In the genomic region with DNA sequence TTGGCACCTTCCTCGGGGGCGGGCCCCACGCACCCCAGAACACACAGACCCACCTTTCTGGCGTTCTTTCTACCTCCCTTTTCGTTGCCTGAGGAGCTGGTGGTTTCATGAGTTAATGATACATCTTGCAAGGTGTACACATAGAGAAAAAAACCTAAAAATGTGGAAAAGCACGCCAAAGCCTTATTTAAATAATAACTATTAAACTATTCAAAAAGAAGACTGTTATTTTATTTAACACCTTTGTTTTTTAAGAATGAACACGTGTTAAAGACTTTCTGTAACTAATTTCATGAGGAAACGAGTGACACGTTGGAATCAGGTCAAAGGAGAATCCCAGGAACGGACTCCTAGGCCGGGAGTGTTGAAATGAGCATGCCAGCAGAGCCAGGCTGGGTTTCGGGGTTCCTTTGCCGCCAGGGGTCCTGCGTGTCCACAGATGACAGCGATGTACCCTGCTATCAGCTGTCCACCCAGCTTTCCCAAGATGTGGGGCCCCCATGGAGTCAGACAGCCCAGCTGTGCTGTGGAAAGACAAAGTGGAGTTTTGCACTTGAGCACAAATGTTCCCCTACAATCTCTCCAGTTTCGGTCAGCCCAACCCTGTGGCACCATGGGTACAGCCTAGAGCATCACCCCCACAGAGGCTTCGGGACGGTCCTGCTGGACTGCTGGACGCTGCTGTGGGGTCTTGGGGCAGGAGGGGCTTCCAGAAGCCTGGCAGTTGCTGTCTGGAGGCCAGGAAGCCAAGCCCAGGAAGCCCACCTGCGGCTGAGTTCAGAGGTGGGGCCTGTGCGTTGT, we compare ENCODE assay signal across 1 cellular context.
A peak's percentile ranks its signal among the peaks of the same experiment; 100 is the strongest.
TF ChIP-seq lines count a peak whose summit lies in the region.

No MANE protein-coding gene starts in this region.

TF ChIP-seq in HepG2, 621 proteins besides CTCF, POLR2A, EP300 and RAD21 (continued from another document and continues in another):
- 0 out of 2 replicates have a peak, but pooled peaks have one; percentile 16 for TF ChIP-seq ZBTB4 (CRISPR knock-in tag; IDR thresholded peaks at IDR 0.05; ENCODE audit: borderline replicate concordance)
- TF ChIP-seq, protein P1, sequence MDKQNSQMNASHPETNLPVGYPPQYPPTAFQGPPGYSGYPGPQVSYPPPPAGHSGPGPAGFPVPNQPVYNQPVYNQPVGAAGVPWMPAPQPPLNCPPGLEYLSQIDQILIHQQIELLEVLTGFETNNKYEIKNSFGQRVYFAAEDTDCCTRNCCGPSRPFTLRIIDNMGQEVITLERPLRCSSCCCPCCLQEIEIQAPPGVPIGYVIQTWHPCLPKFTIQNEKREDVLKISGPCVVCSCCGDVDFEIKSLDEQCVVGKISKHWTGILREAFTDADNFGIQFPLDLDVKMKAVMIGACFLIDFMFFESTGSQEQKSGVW (CRISPR knock-in tag; IDR thresholded peaks at IDR 0.05; ENCODE audit: borderline replicate concordance), result no peak
- no peak for TF ChIP-seq ZBTB7A (CRISPR knock-in tag; IDR thresholded peaks at IDR 0.05)
- TF ChIP-seq, protein P2, sequence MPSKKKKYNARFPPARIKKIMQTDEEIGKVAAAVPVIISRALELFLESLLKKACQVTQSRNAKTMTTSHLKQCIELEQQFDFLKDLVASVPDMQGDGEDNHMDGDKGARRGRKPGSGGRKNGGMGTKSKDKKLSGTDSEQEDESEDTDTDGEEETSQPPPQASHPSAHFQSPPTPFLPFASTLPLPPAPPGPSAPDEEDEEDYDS (CRISPR knock-in tag; IDR thresholded peaks at IDR 0.05), result no peak
- TF ChIP-seq ZNF24 (IDR thresholded peaks at IDR 0.05), result no peak
- peak; percentile 66 for TF ChIP-seq ZNF883 (CRISPR knock-in tag; IDR thresholded peaks at IDR 0.05; ENCODE audit: not compliant biosample characterization)
- TF ChIP-seq ELF3 (CRISPR knock-in tag; IDR thresholded peaks at IDR 0.05), result no peak
- TF ChIP-seq CBFB (CRISPR knock-in tag; IDR thresholded peaks at IDR 0.05), result no peak
- no peak for TF ChIP-seq GFI1 (CRISPR knock-in tag; IDR thresholded peaks at IDR 0.05; ENCODE audit: borderline replicate concordance)
- TF ChIP-seq, protein P3, sequence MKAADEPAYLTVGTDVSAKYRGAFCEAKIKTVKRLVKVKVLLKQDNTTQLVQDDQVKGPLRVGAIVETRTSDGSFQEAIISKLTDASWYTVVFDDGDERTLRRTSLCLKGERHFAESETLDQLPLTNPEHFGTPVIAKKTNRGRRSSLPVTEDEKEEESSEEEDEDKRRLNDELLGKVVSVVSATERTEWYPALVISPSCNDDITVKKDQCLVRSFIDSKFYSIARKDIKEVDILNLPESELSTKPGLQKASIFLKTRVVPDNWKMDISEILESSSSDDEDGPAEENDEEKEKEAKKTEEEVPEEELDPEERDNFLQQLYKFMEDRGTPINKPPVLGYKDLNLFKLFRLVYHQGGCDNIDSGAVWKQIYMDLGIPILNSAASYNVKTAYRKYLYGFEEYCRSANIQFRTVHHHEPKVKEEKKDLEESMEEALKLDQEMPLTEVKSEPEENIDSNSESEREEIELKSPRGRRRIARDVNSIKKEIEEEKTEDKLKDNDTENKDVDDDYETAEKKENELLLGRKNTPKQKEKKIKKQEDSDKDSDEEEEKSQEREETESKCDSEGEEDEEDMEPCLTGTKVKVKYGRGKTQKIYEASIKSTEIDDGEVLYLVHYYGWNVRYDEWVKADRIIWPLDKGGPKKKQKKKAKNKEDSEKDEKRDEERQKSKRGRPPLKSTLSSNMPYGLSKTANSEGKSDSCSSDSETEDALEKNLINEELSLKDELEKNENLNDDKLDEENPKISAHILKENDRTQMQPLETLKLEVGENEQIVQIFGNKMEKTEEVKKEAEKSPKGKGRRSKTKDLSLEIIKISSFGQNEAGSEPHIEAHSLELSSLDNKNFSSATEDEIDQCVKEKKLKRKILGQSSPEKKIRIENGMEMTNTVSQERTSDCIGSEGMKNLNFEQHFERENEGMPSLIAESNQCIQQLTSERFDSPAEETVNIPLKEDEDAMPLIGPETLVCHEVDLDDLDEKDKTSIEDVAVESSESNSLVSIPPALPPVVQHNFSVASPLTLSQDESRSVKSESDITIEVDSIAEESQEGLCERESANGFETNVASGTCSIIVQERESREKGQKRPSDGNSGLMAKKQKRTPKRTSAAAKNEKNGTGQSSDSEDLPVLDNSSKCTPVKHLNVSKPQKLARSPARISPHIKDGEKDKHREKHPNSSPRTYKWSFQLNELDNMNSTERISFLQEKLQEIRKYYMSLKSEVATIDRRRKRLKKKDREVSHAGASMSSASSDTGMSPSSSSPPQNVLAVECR (CRISPR knock-in tag; IDR thresholded peaks at IDR 0.05; ENCODE audit: borderline replicate concordance), result no peak
- TF ChIP-seq, protein P4, sequence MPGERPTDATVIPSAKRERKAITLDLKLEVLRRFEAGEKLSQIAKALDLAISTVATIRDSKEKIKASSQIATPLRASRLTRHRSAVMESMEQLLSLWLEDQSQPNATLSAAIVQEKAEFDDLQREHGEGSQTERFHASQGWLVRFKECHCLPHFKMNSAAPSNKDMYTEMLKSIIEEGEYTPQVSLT (CRISPR knock-in tag; IDR thresholded peaks at IDR 0.05; ENCODE audit: borderline replicate concordance, low read depth), result no peak
- TF ChIP-seq, protein P5, sequence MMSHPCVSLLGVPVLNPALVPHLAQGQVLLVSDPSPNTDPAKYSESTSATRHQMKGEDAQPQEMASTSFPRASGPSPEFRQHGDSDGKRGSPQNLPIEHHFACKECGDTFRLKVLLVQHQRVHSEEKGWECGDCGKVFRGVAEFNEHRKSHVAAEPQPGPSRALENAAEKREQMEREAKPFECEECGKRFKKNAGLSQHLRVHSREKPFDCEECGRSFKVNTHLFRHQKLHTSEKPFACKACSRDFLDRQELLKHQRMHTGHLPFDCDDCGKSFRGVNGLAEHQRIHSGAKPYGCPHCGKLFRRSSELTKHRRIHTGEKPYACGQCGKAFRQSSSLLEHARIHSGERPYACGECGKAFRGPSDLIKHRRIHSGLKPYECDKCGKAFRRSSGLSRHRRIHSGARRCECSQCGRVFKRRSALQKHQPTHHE (CRISPR knock-in tag; IDR thresholded peaks at IDR 0.05; ENCODE audit: borderline replicate concordance), result no peak
- peak; percentile 90 for TF ChIP-seq EED (CRISPR knock-in tag; IDR thresholded peaks at IDR 0.05)
- no peak for TF ChIP-seq ESRRA (CRISPR knock-in tag; IDR thresholded peaks at IDR 0.05; ENCODE audit: low read depth)
- TF ChIP-seq, protein P6, sequence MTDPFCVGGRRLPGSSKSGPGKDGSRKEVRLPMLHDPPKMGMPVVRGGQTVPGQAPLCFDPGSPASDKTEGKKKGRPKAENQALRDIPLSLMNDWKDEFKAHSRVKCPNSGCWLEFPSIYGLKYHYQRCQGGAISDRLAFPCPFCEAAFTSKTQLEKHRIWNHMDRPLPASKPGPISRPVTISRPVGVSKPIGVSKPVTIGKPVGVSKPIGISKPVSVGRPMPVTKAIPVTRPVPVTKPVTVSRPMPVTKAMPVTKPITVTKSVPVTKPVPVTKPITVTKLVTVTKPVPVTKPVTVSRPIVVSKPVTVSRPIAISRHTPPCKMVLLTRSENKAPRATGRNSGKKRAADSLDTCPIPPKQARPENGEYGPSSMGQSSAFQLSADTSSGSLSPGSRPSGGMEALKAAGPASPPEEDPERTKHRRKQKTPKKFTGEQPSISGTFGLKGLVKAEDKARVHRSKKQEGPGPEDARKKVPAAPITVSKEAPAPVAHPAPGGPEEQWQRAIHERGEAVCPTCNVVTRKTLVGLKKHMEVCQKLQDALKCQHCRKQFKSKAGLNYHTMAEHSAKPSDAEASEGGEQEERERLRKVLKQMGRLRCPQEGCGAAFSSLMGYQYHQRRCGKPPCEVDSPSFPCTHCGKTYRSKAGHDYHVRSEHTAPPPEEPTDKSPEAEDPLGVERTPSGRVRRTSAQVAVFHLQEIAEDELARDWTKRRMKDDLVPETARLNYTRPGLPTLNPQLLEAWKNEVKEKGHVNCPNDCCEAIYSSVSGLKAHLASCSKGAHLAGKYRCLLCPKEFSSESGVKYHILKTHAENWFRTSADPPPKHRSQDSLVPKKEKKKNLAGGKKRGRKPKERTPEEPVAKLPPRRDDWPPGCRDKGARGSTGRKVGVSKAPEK (CRISPR knock-in tag; IDR thresholded peaks at IDR 0.05; ENCODE audit: borderline replicate concordance), result no peak; the same call in 1 of the 2 replicates
- TF ChIP-seq PLRG1 (conservative IDR thresholded peaks at IDR 0.05), result no peak
- no peak; the same call in 1 of the 2 replicates for TF ChIP-seq ZNF350 (CRISPR knock-in tag; IDR thresholded peaks at IDR 0.05; ENCODE audit: borderline replicate concordance, low read depth)
- TF ChIP-seq RERE (CRISPR knock-in tag; IDR thresholded peaks at IDR 0.05; ENCODE audit: low read depth), result no peak
- TF ChIP-seq, protein P7, sequence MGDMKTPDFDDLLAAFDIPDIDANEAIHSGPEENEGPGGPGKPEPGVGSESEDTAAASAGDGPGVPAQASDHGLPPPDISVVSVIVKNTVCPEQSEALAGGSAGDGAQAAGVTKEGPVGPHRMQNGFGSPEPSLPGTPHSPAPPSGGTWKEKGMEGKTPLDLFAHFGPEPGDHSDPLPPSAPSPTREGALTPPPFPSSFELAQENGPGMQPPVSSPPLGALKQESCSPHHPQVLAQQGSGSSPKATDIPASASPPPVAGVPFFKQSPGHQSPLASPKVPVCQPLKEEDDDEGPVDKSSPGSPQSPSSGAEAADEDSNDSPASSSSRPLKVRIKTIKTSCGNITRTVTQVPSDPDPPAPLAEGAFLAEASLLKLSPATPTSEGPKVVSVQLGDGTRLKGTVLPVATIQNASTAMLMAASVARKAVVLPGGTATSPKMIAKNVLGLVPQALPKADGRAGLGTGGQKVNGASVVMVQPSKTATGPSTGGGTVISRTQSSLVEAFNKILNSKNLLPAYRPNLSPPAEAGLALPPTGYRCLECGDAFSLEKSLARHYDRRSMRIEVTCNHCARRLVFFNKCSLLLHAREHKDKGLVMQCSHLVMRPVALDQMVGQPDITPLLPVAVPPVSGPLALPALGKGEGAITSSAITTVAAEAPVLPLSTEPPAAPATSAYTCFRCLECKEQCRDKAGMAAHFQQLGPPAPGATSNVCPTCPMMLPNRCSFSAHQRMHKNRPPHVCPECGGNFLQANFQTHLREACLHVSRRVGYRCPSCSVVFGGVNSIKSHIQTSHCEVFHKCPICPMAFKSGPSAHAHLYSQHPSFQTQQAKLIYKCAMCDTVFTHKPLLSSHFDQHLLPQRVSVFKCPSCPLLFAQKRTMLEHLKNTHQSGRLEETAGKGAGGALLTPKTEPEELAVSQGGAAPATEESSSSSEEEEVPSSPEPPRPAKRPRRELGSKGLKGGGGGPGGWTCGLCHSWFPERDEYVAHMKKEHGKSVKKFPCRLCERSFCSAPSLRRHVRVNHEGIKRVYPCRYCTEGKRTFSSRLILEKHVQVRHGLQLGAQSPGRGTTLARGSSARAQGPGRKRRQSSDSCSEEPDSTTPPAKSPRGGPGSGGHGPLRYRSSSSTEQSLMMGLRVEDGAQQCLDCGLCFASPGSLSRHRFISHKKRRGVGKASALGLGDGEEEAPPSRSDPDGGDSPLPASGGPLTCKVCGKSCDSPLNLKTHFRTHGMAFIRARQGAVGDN (CRISPR knock-in tag; IDR thresholded peaks at IDR 0.05), result peak; percentile 56
- TF ChIP-seq CC2D1A (CRISPR knock-in tag; IDR thresholded peaks at IDR 0.05), result no peak
- peak; percentile 99 for TF ChIP-seq KDM2A (CRISPR knock-in tag; IDR thresholded peaks at IDR 0.05; ENCODE audit: borderline replicate concordance, low read depth)
- TF ChIP-seq ZNF720 (CRISPR knock-in tag; IDR thresholded peaks at IDR 0.05), result no peak
- peak; percentile 30; the same call in 1 of the 2 replicates for TF ChIP-seq ZNF546 (CRISPR knock-in tag; conservative IDR thresholded peaks at IDR 0.05)
- TF ChIP-seq XRCC5 (optimal IDR thresholded peaks at IDR 0.05; ENCODE audit: low read length), result no peak
